In the genomic region with DNA sequence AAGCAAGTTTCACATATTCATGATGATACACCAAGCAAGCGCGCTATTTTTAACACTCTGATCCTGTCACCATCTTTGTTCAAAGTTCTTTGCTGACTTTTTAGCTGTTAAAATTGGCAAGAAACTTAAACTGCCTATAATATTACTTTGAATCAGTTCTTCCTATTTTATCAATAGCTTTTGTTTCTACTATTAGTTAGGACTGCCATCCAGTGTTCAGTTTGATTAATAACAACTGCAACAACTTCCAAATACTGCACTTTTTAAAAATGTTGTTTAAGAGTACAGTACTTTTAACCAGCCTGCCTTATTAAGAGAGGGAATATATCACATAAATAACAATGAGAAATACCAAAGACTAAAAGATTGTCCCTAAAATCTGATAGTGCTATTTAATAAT, we compare ENCODE assay signal across 17 cellular contexts.
A peak's percentile ranks its signal among the peaks of the same experiment; 100 is the strongest.
DNase-seq lines count a peak whose midpoint lies in the region; FAIRE-seq and TF ChIP-seq lines count a peak whose summit lies in the region.
"Had no signal": no experiment of that assay in that cellular context is flagged by ENCODE, and none has a peak within 500 bp of the region (broad histone marks: within the 10 kb centered on the region; RNA-seq: fewer than 3 reads in every experiment).

No MANE protein-coding gene starts in this region.

- H3K36me3 ChIP-seq in Karpas-422 (ENCODE audit: insufficient read depth, low read length) (no peaks in the 10 kb centered on the region), astrocyte (ENCODE audit: insufficient read depth, low read length) (no peaks in the 10 kb centered on the region)
- H3K36me3 ChIP-seq: SJSA1 had no signal

- peak; percentile 89 for FAIRE-seq in astrocyte (lab: Jason Lieb, UNC)

- DNase-seq in DMS 273 (lab: John Stamatoyannopoulos, UW; ENCODE audit: unreplicated experiment) (peak; percentile 2), DMS 273 treated with DMSO at 0.1 percent for 48 hours (lab: John Stamatoyannopoulos, UW) (no peak), Karpas-422 (peak; percentile 40), astrocyte (ENCODE audit: low read depth) (no peak), nephron progenitor cell (no peak), 8988T (no peak), C1 segment of cervical spinal cord (lab: John Stamatoyannopoulos, UW) (no peak), H4 (ENCODE audit: low spot score) (no peak)
- DNase-seq: activated CD8-positive, alpha-beta memory T cell treated with anti-CD3 and anti-CD28 coated beads, Interleukin-2, amount 10 ng/mL, durations not matched to agents 7 days and 5 days; amygdala; CD4-positive, alpha-beta memory T cell; mucosa of descending colon; NK-92 treated with Interleukin-12 subunit alpha and Interleukin-12 subunit beta, amount 100 ng/mL, for 24 hours; right cardiac atrium had no signal

- no peak overlapping the region for H3K4me3 Mint-ChIP-seq in astrocyte (ENCODE audit: unreplicated experiment)
- no peak overlapping the region for H3K4me3 Mint-ChIP-seq in nephron progenitor cell
- H3K4me3 Mint-ChIP-seq: activated CD8-positive, alpha-beta memory T cell treated with anti-CD3 and anti-CD28 coated beads, Interleukin-2, amount 10 ng/mL, durations not matched to agents 7 days and 5 days; CD4-positive, alpha-beta memory T cell; IgD-negative memory B cell; stimulated activated naive CD8-positive, alpha-beta T cell treated with anti-CD3 and anti-CD28 coated beads, Interleukin-15, Interleukin-2, amounts not matched to agents 100 ng/mL and 50 ng/mL, for 24 hours had no signal

- H3K27me3 Mint-ChIP-seq in astrocyte (ENCODE audit: low read depth, unreplicated experiment) (no peaks in the 10 kb centered on the region), nephron progenitor cell (ENCODE audit: low read depth, poor library complexity) (no peaks in the 10 kb centered on the region)
- H3K27me3 Mint-ChIP-seq: activated CD8-positive, alpha-beta memory T cell treated with anti-CD3 and anti-CD28 coated beads, Interleukin-2, amount 10 ng/mL, durations not matched to agents 7 days and 5 days; CD4-positive, alpha-beta memory T cell; IgD-negative memory B cell; stimulated activated naive CD8-positive, alpha-beta T cell treated with anti-CD3 and anti-CD28 coated beads, Interleukin-15, Interleukin-2, amounts not matched to agents 100 ng/mL and 50 ng/mL, for 24 hours had no signal

- no peaks in the 10 kb centered on the region for H3K9me2 ChIP-seq in Karpas-422 (replicated peaks; ENCODE audit: insufficient read depth, low read length)

- H3K27me3 ChIP-seq in Karpas-422 (ENCODE audit: low read length), result no peaks in the 10 kb centered on the region
- no peaks in the 10 kb centered on the region for H3K27me3 ChIP-seq in astrocyte (ENCODE audit: insufficient read depth, low read length)
- H3K27me3 ChIP-seq: SJSA1 had no signal

- H3K27ac Mint-ChIP-seq in astrocyte (ENCODE audit: unreplicated experiment) (no peak overlapping the region), nephron progenitor cell (no peak overlapping the region)
- H3K27ac Mint-ChIP-seq: activated CD8-positive, alpha-beta memory T cell treated with anti-CD3 and anti-CD28 coated beads, Interleukin-2, amount 10 ng/mL, durations not matched to agents 7 days and 5 days; CD4-positive, alpha-beta memory T cell; IgD-negative memory B cell; stimulated activated naive CD8-positive, alpha-beta T cell treated with anti-CD3 and anti-CD28 coated beads, Interleukin-15, Interleukin-2, amounts not matched to agents 100 ng/mL and 50 ng/mL, for 24 hours had no signal

- H3K9me3 ChIP-seq in Karpas-422 (ENCODE audit: low read length) (peaks cover 27% of the 10 kb centered on the region), astrocyte (ENCODE audit: insufficient read depth, low read depth, low read length) (no peaks in the 10 kb centered on the region)
- H3K9me3 ChIP-seq: mucosa of descending colon, SJSA1 had no signal

- H4K20me1 ChIP-seq in Karpas-422 (ENCODE audit: insufficient read depth, low read depth, low read length) (no peaks in the 10 kb centered on the region), astrocyte (ENCODE audit: insufficient read depth, low read length) (no peaks in the 10 kb centered on the region)

- H3K4me1 ChIP-seq in Karpas-422 (ENCODE audit: low read length) (no peaks in the 10 kb centered on the region), astrocyte (ENCODE audit: insufficient read depth, low read length) (no peaks in the 10 kb centered on the region)
- H3K4me1 ChIP-seq: SJSA1 had no signal

- H3K4me2 ChIP-seq in Karpas-422 (ENCODE audit: low read depth, low read length, poor library complexity, severe bottlenecking) (no peak overlapping the region), astrocyte (ENCODE audit: low read length) (no peak overlapping the region)

- H3K9me3 Mint-ChIP-seq in astrocyte (ENCODE audit: unreplicated experiment) (no peaks in the 10 kb centered on the region), nephron progenitor cell (peaks cover 10% of the 10 kb centered on the region)
- H3K9me3 Mint-ChIP-seq: IgD-negative memory B cell; stimulated activated naive CD8-positive, alpha-beta T cell treated with anti-CD3 and anti-CD28 coated beads, Interleukin-15, Interleukin-2, amounts not matched to agents 100 ng/mL and 50 ng/mL, for 24 hours had no signal

- no peaks in the 10 kb centered on the region for H3K36me3 Mint-ChIP-seq in astrocyte (ENCODE audit: low read depth, unreplicated experiment)
- no peaks in the 10 kb centered on the region for H3K36me3 Mint-ChIP-seq in nephron progenitor cell (ENCODE audit: low read depth)
- H3K36me3 Mint-ChIP-seq: activated CD8-positive, alpha-beta memory T cell treated with anti-CD3 and anti-CD28 coated beads, Interleukin-2, amount 10 ng/mL, durations not matched to agents 7 days and 5 days; CD4-positive, alpha-beta memory T cell; IgD-negative memory B cell had no signal

- no peak overlapping the region for H3K9ac ChIP-seq in Karpas-422 (ENCODE audit: low read length)
- H3K9ac ChIP-seq in astrocyte (ENCODE audit: low read length), result no peak overlapping the region

- no peak overlapping the region for H3K4me3 ChIP-seq in Karpas-422 (ENCODE audit: low read length)
- H3K4me3 ChIP-seq in astrocyte (ENCODE audit: insufficient read depth, low read depth, low read length), result no peak overlapping the region
- H3K4me3 ChIP-seq: mucosa of descending colon, SJSA1 had no signal

- TF ChIP-seq CTCF in astrocyte (IDR thresholded peaks at IDR 0.05; ENCODE audit: insufficient read depth, low read depth, low read length) (no peak), nephron progenitor cell (IDR thresholded peaks at IDR 0.05) (peak; percentile 42)

- H3K27ac ChIP-seq in Karpas-422 (ENCODE audit: low read length) (no peak overlapping the region), astrocyte (ENCODE audit: low read depth, low read length) (no peak overlapping the region)
- H3K27ac ChIP-seq: SJSA1 had no signal

- H3K4me1 Mint-ChIP-seq in astrocyte (ENCODE audit: low read depth, unreplicated experiment), result no peaks in the 10 kb centered on the region
- no peaks in the 10 kb centered on the region for H3K4me1 Mint-ChIP-seq in nephron progenitor cell
- H3K4me1 Mint-ChIP-seq: activated CD8-positive, alpha-beta memory T cell treated with anti-CD3 and anti-CD28 coated beads, Interleukin-2, amount 10 ng/mL, durations not matched to agents 7 days and 5 days; CD4-positive, alpha-beta memory T cell; IgD-negative memory B cell had no signal

- no peak overlapping the region for H2AFZ ChIP-seq in Karpas-422 (ENCODE audit: low read length)
- H2AFZ ChIP-seq in astrocyte (ENCODE audit: low read depth, low read length), result no peak overlapping the region

- H3K79me2 ChIP-seq in Karpas-422 (ENCODE audit: low read length) (no peaks in the 10 kb centered on the region), astrocyte (ENCODE audit: insufficient read depth, low read length) (no peaks in the 10 kb centered on the region)

Comparison
In these comparisons a context has a peak if more than half of its experiments do, and no peak if none do; other contexts are left out.
1. DNase-seq: peak in DMS 273 (single experiment) and Karpas-422 (single experiment); none in DMS 273 treated with DMSO at 0.1 percent for 48 hours (single experiment), astrocyte (single experiment), nephron progenitor cell (single experiment), 8988T (single experiment), C1 segment of cervical spinal cord (0 of 14) and H4 (single experiment).